In genomic region chr18:73476021-73476420, GRCh38 we compare ENCODE assay signal across 35 cellular contexts.
"Had no signal": no experiment of that assay in that cellular context is flagged by ENCODE, and none has a peak within 500 bp of the region (broad histone marks: within the 10 kb centered on the region; RNA-seq: fewer than 3 reads in every experiment).

No MANE protein-coding gene starts in this region.

- H3K4me3 Mint-ChIP-seq: activated B cell treated with CpG ODN at 0.5 μM for 24 hours; activated CD4-positive, alpha-beta memory T cell treated with anti-CD3 and anti-CD28 coated beads for 36 hours; activated CD4-positive, alpha-beta T cell treated with anti-CD3 and anti-CD28 coated beads, Interleukin-2, amount 10 ng/mL, durations not matched to agents 24 days and 14 days; activated CD8-positive, alpha-beta T cell treated with anti-CD3 and anti-CD28 coated beads for 36 hours; activated naive CD4-positive, alpha-beta T cell treated with anti-CD3 and anti-CD28 coated beads for 36 hours; activated naive CD8-positive, alpha-beta T cell treated with anti-CD3 and anti-CD28 coated beads for 36 hours; activated T-cell treated with anti-CD3 and anti-CD28 coated beads, Interleukin-2, amount 50 U/mL, for 4 hours; activated T-cell treated with anti-CD3 and anti-CD28 coated beads, Interleukin-2, amount 50 U/mL, for 72 hours; activated T-helper 1 cell treated with anti-CD3 and anti-CD28 coated beads, Interleukin-12 subunit alpha, Interleukin-12 subunit beta, Interleukin-2, Interleukin-4 antibody, amounts not matched to agents 30 ng/mL and 10 ng/mL and 1 ng/mL, durations not matched to agents 14 hours and 24 hours and 36 hours; activated T-helper 17 cell treated with anti-CD3 and anti-CD28 coated beads, Interleukin-2, amount 50 U/mL, for 72 hours; brain; central memory CD8-positive, alpha-beta T cell; T-helper 1 cell treated with Interleukin-12 subunit alpha and Interleukin-12 subunit beta and Interleukin-4 antibody, amounts not matched to agents 30 μg/mL and 1 μg/mL, for 36 hours; T-helper 2 cell treated with Interferon-gamma antibody and Interleukin-4, amounts not matched to agents 5 μg/mL and 100 μg/mL, for 36 hours had no signal

- H3K27me3 Mint-ChIP-seq: activated B cell treated with CpG ODN at 0.5 μM for 24 hours; activated CD4-positive, alpha-beta memory T cell treated with anti-CD3 and anti-CD28 coated beads for 36 hours; activated CD4-positive, alpha-beta T cell treated with anti-CD3 and anti-CD28 coated beads, Interleukin-2, amount 10 ng/mL, durations not matched to agents 24 days and 14 days; activated CD8-positive, alpha-beta T cell treated with anti-CD3 and anti-CD28 coated beads for 36 hours; activated naive CD8-positive, alpha-beta T cell treated with anti-CD3 and anti-CD28 coated beads for 36 hours; activated T-helper 17 cell treated with anti-CD3 and anti-CD28 coated beads, Interleukin-2, amount 50 U/mL, for 72 hours; central memory CD8-positive, alpha-beta T cell had no signal

- DNase-seq: activated B cell treated with CpG ODN at 0.5 μM for 24 hours; activated CD4-positive, alpha-beta memory T cell treated with anti-CD3 and anti-CD28 coated beads for 36 hours; activated CD4-positive, alpha-beta T cell treated with anti-CD3 and anti-CD28 coated beads for 4 hours; activated CD4-positive, alpha-beta T cell treated with anti-CD3 and anti-CD28 coated beads, Interleukin-2, amount 10 ng/mL, durations not matched to agents 24 days and 14 days; activated CD4-positive, alpha-beta T cell treated with anti-CD3 and anti-CD28 coated beads, Interleukin-2, amount 50 U/mL, for 1 hour; activated CD4-positive, alpha-beta T cell treated with anti-CD3 and anti-CD28 coated beads, Interleukin-2, amount 50 U/mL, for 4 hours; activated CD4-positive, CD25-positive, alpha-beta regulatory T cell treated with anti-CD3 and anti-CD28 coated beads, Interleukin-2, amount 50 U/mL, for 72 hours; activated CD8-positive, alpha-beta memory T cell treated with anti-CD3 and anti-CD28 coated beads, Interleukin-2, amount 50 U/mL, for 4 hours; activated CD8-positive, alpha-beta T cell treated with anti-CD3 and anti-CD28 coated beads for 36 hours; activated effector memory CD4-positive, alpha-beta T cell treated with anti-CD3 and anti-CD28 coated beads, Interleukin-2, amount 50 U/mL, for 16 hours; activated gamma-delta T cell treated with Interleukin-2 at 50 U/mL for 16 hours; activated naive CD4-positive, alpha-beta T cell; activated naive CD4-positive, alpha-beta T cell treated with anti-CD3 and anti-CD28 coated beads for 36 hours; activated naive CD4-positive, alpha-beta T cell treated with anti-CD3 and anti-CD28 coated beads, Interleukin-2, amount 50 U/mL, for 16 hours; activated naive CD8-positive, alpha-beta T cell treated with anti-CD3 and anti-CD28 coated beads for 36 hours; activated T-cell treated with anti-CD3 and anti-CD28 coated beads for 4 hours; activated T-cell treated with anti-CD3 and anti-CD28 coated beads, Interleukin-2, amount 50 U/mL, for 1 hour; activated T-cell treated with anti-CD3 and anti-CD28 coated beads, Interleukin-2, amount 50 U/mL, for 4 hours; activated T-cell treated with anti-CD3 and anti-CD28 coated beads, Interleukin-2, amount 50 U/mL, for 72 hours; adrenal gland; amniotic stem cell; aorta; cerebellar nuclear complex; T-helper 1 cell; T-helper 2 cell; T-helper 9 cell had no signal

- H3K27ac Mint-ChIP-seq: activated B cell treated with CpG ODN at 0.5 μM for 24 hours; activated CD4-positive, alpha-beta memory T cell treated with anti-CD3 and anti-CD28 coated beads for 36 hours; activated CD4-positive, alpha-beta T cell treated with anti-CD3 and anti-CD28 coated beads, Interleukin-2, amount 10 ng/mL, durations not matched to agents 24 days and 14 days; activated CD8-positive, alpha-beta T cell treated with anti-CD3 and anti-CD28 coated beads for 36 hours; activated naive CD4-positive, alpha-beta T cell treated with anti-CD3 and anti-CD28 coated beads for 36 hours; activated naive CD4-positive, alpha-beta T cell treated with anti-CD3 and anti-CD28 coated beads, Interleukin-2, amount 50 U/mL, for 72 hours; activated naive CD8-positive, alpha-beta T cell treated with anti-CD3 and anti-CD28 coated beads for 36 hours; activated T-cell treated with anti-CD3 and anti-CD28 coated beads, Interleukin-2, amount 50 U/mL, for 72 hours; activated T-helper 1 cell treated with anti-CD3 and anti-CD28 coated beads, Interleukin-12 subunit alpha, Interleukin-12 subunit beta, Interleukin-2, Interleukin-4 antibody, amounts not matched to agents 30 ng/mL and 10 ng/mL and 1 ng/mL, durations not matched to agents 14 hours and 24 hours and 36 hours; activated T-helper 17 cell treated with anti-CD3 and anti-CD28 coated beads, Interleukin-2, amount 50 U/mL, for 72 hours; T-helper 1 cell treated with Interleukin-12 subunit alpha and Interleukin-12 subunit beta and Interleukin-4 antibody, amounts not matched to agents 30 μg/mL and 1 μg/mL, for 36 hours; T-helper 2 cell treated with Interferon-gamma antibody and Interleukin-4, amounts not matched to agents 5 μg/mL and 100 μg/mL, for 36 hours had no signal

- H3K36me3 Mint-ChIP-seq: activated CD4-positive, alpha-beta memory T cell treated with anti-CD3 and anti-CD28 coated beads for 36 hours; activated naive CD4-positive, alpha-beta T cell treated with anti-CD3 and anti-CD28 coated beads, Interleukin-2, amount 50 U/mL, for 72 hours; activated naive CD8-positive, alpha-beta T cell treated with anti-CD3 and anti-CD28 coated beads for 36 hours; brain had no signal

- ATAC-seq: activated CD8-positive, alpha-beta T cell treated with anti-CD3 and anti-CD28 coated beads for 36 hours; activated naive CD4-positive, alpha-beta T cell treated with anti-CD3 and anti-CD28 coated beads, Interleukin-2, amount 50 U/mL, for 72 hours; activated T-cell treated with anti-CD3 and anti-CD28 coated beads, Interleukin-2, amount 50 U/mL, for 4 hours; activated T-cell treated with anti-CD3 and anti-CD28 coated beads, Interleukin-2, amount 50 U/mL, for 72 hours; activated T-helper 17 cell treated with anti-CD3 and anti-CD28 coated beads, Interleukin-2, amount 50 U/mL, for 72 hours had no signal

- FAIRE-seq: bronchial epithelial cell, TTC549 had no signal

- H3K4me1 Mint-ChIP-seq: activated B cell treated with CpG ODN at 0.5 μM for 24 hours; activated CD4-positive, alpha-beta T cell treated with anti-CD3 and anti-CD28 coated beads, Interleukin-2, amount 10 ng/mL, durations not matched to agents 24 days and 14 days; activated naive CD8-positive, alpha-beta T cell treated with anti-CD3 and anti-CD28 coated beads for 36 hours; activated T-helper 17 cell treated with anti-CD3 and anti-CD28 coated beads, Interleukin-2, amount 50 U/mL, for 72 hours; brain; central memory CD8-positive, alpha-beta T cell had no signal

- H3K9me3 Mint-ChIP-seq: activated CD4-positive, alpha-beta T cell treated with anti-CD3 and anti-CD28 coated beads, Interleukin-2, amount 10 ng/mL, durations not matched to agents 24 days and 14 days; activated T-helper 1 cell treated with anti-CD3 and anti-CD28 coated beads, Interleukin-12 subunit alpha, Interleukin-12 subunit beta, Interleukin-2, Interleukin-4 antibody, amounts not matched to agents 30 ng/mL and 10 ng/mL and 1 ng/mL, durations not matched to agents 14 hours and 24 hours and 36 hours had no signal
